Comparison of ENCODE assay signal across 24 cellular contexts in the genomic region with DNA sequence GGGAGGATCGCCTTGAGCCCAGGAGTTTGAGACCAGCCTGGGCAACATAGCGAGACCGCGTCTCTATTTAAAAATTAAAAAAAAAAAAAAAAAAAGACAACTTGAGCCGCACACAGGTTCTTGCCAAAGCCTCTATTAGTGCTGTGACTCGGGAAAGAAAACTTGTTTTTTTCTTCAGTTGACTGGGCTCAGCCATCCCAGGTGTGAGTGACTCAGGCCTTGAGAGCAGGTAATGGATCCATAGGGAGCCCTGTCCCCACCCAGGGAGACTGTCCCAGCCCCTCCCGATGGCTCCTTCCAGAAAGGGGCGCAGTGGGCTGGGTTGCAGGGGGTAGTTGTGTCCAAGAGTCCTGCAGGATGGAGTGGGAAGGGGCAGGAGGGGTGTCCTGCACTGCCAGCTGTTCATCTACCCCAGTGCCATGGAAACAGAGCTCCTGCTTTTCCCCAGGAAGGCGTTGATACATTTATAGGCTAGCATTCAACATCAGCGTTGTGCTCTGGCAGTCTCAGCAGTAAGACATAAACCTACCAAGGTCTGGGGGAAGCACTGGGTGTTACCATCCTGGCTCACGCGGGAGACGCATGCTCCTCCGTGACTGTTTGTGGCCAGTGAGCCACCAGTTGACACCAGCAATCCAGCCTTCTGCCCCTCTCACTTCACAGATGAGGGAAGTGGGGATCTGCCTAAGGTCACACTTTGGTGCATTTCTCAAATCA.
A peak's percentile ranks its signal among the peaks of the same experiment; 100 is the strongest.
DNase-seq lines count a peak whose midpoint lies in the region; ATAC-seq and TF ChIP-seq lines count a peak whose summit lies in the region.
"Had no signal": no experiment of that assay in that cellular context is flagged by ENCODE, and none has a peak within 500 bp of the region (broad histone marks: within the 10 kb centered on the region; RNA-seq: fewer than 3 reads in every experiment).

No MANE protein-coding gene starts in this region.

- H3K27me3 Mint-ChIP-seq in WTC11 (ENCODE audit: low read depth): no peaks in the 10 kb centered on the region
- H3K27me3 Mint-ChIP-seq: B cell, progenitor cell of endocrine pancreas had no signal

- ATAC-seq in Right ventricle myocardium superior (ENCODE audit: poor library complexity): no peak
- ATAC-seq in Right ventricle myocardium inferior: no peak
- no peak for ATAC-seq in WTC11
- ATAC-seq in lung (ENCODE audit: insufficient read depth, low FRiP score): no peak
- ATAC-seq: Panc1 had no signal

- intact Hi-C loops in Right ventricle myocardium superior (cut with DNase I): no loop called here
- intact Hi-C loops in Right ventricle myocardium inferior (cut with DNase I): loop anchor here (10.0 kb wide), 1 partner anchor 201 kb away; no protein-coding TSS in a partner anchor

- 79 to 88% methylated on average over 14 of the region's 14 CpGs for WGBS in lung, 2 donors
- WGBS in thymus: 93% methylated on average over 14 of the region's 14 CpGs

- peaks cover 3% of the 10 kb centered on the region for H3K9me3 Mint-ChIP-seq in WTC11
- H3K9me3 Mint-ChIP-seq: neural crest cell had no signal

- H3K4me1 ChIP-seq in lung (ENCODE audit: control insufficient read depth in 2 of 2, insufficient read depth in 2 of 2, low read length in 2 of 2) (peaks cover 14 to 22% of the 10 kb centered on the region in 2 donors), thymus (ENCODE audit: control insufficient read depth, insufficient read depth, low read length) (peaks cover 16% of the 10 kb centered on the region)

- DNase-seq in Right ventricle myocardium superior (peak; percentile 20), Right ventricle myocardium inferior (ENCODE audit: missing footprints) (no peak), WTC11 (ENCODE audit: low spot score) (no peak), lung (ENCODE audit: low spot score) (no peak), NCI-H2171 treated with DMSO at 0.1 percent for 48 hours (lab: John Stamatoyannopoulos, UW) (no peak), KG1 (lab: John Stamatoyannopoulos, UW) (no peak), dermis blood vessel endothelial cell (no peak)
- DNase-seq: 8988T; activated CD4-positive, alpha-beta T cell treated with anti-CD3 and anti-CD28 coated beads, Interleukin-2, amount 50 U/mL, for 4 hours; activated CD8-positive, alpha-beta memory T cell treated with anti-CD3 and anti-CD28 coated beads, Interleukin-2, amount 50 U/mL, for 48 hours; activated effector memory CD4-positive, alpha-beta T cell treated with Interleukin-2 at 50 U/mL for 16 hours; brain microvascular endothelial cell; Caco-2; cortex of kidney; EL; hypothalamus; NCI-H1694; NCI-H82; WERI-Rb-1 had no signal

- TF ChIP-seq CTCF in WTC11 (IDR thresholded peaks at IDR 0.05): no peak
- TF ChIP-seq CTCF in lung (IDR thresholded peaks at IDR 0.05; ENCODE audit: control extremely low read depth, extremely low read depth): no peak

- H3K36me3 Mint-ChIP-seq in WTC11: peaks cover 4% of the 10 kb centered on the region

- H3K27ac ChIP-seq in lung (ENCODE audit: low read depth in 1 of 2, low read length in 1 of 2) (peak overlapping the region; percentile 29 to 64), thymus (ENCODE audit: low read depth) (peak overlapping the region; percentile 59)
- H3K27ac ChIP-seq: brain microvascular endothelial cell, WERI-Rb-1 had no signal

- CTCF ChIA-PET in WTC11 (lab: Charles Lee): no interaction called here

- H3K27me3 ChIP-seq in lung (ENCODE audit: control insufficient read depth, insufficient read depth): no peaks in the 10 kb centered on the region
- no peaks in the 10 kb centered on the region for H3K27me3 ChIP-seq in thymus (ENCODE audit: control insufficient read depth, insufficient read depth)
- H3K27me3 ChIP-seq: brain microvascular endothelial cell had no signal

- H3K36me3 ChIP-seq in lung (ENCODE audit: control insufficient read depth in 2 of 2, insufficient read depth in 2 of 2, low read length in 2 of 2) (no peaks in the 10 kb centered on the region), thymus (ENCODE audit: control insufficient read depth, insufficient read depth) (peaks cover 14% of the 10 kb centered on the region)
- H3K36me3 ChIP-seq: brain microvascular endothelial cell, WERI-Rb-1 had no signal

- H3K27ac Mint-ChIP-seq in WTC11: peak overlapping the region; percentile 72
- H3K27ac Mint-ChIP-seq: B cell, progenitor cell of endocrine pancreas had no signal

- POLR2A ChIA-PET in WTC11 (lab: Charles Lee): no interaction called here

- H3K4me3 ChIP-seq in lung (no peak overlapping the region), thymus (ENCODE audit: low read length) (no peak overlapping the region)

- no peak overlapping the region for H3K4me3 Mint-ChIP-seq in WTC11
- H3K4me3 Mint-ChIP-seq: B cell, neural crest cell had no signal

- peaks cover 86% of the 10 kb centered on the region for H3K4me1 Mint-ChIP-seq in WTC11

- H3K9me3 ChIP-seq in lung (ENCODE audit: control insufficient read depth in 2 of 2, insufficient read depth in 1 of 2, low read length in 1 of 2) (no peaks in the 10 kb centered on the region), thymus (ENCODE audit: control insufficient read depth) (no peaks in the 10 kb centered on the region)
- H3K9me3 ChIP-seq: Caco-2 had no signal

TF ChIP-seq in WTC11, 78 proteins besides CTCF, POLR2A, EP300 and RAD21 (continues in another document):
- TF ChIP-seq ESRRA (CRISPR knock-in tag; IDR thresholded peaks at IDR 0.05; ENCODE audit: borderline replicate concordance): no peak
- TF ChIP-seq TEAD1 (CRISPR knock-in tag; IDR thresholded peaks at IDR 0.05): no peak
- TF ChIP-seq, protein P1, sequence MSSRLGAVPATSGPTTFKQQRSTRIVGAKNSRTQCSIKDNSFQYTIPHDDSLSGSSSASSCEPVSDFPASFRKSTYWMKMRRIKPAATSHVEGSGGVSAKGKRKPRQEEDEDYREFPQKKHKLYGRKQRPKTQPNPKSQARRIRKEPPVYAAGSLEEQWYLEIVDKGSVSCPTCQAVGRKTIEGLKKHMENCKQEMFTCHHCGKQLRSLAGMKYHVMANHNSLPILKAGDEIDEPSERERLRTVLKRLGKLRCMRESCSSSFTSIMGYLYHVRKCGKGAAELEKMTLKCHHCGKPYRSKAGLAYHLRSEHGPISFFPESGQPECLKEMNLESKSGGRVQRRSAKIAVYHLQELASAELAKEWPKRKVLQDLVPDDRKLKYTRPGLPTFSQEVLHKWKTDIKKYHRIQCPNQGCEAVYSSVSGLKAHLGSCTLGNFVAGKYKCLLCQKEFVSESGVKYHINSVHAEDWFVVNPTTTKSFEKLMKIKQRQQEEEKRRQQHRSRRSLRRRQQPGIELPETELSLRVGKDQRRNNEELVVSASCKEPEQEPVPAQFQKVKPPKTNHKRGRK (CRISPR knock-in tag; IDR thresholded peaks at IDR 0.05; ENCODE audit: borderline replicate concordance): no peak
- no peak for TF ChIP-seq HMGA2 (CRISPR knock-in tag; IDR thresholded peaks at IDR 0.05)
- TF ChIP-seq OVOL2 (CRISPR knock-in tag; IDR thresholded peaks at IDR 0.05; ENCODE audit: borderline replicate concordance): no peak
- TF ChIP-seq, protein P2, sequence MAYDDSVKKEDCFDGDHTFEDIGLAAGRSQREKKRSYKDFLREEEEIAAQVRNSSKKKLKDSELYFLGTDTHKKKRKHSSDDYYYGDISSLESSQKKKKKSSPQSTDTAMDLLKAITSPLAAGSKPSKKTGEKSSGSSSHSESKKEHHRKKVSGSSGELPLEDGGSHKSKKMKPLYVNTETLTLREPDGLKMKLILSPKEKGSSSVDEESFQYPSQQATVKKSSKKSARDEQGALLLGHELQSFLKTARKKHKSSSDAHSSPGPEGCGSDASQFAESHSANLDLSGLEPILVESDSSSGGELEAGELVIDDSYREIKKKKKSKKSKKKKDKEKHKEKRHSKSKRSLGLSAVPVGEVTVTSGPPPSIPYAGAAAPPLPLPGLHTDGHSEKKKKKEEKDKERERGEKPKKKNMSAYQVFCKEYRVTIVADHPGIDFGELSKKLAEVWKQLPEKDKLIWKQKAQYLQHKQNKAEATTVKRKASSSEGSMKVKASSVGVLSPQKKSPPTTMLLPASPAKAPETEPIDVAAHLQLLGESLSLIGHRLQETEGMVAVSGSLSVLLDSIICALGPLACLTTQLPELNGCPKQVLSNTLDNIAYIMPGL (CRISPR knock-in tag; IDR thresholded peaks at IDR 0.05): no peak
- TF ChIP-seq, protein P3, sequence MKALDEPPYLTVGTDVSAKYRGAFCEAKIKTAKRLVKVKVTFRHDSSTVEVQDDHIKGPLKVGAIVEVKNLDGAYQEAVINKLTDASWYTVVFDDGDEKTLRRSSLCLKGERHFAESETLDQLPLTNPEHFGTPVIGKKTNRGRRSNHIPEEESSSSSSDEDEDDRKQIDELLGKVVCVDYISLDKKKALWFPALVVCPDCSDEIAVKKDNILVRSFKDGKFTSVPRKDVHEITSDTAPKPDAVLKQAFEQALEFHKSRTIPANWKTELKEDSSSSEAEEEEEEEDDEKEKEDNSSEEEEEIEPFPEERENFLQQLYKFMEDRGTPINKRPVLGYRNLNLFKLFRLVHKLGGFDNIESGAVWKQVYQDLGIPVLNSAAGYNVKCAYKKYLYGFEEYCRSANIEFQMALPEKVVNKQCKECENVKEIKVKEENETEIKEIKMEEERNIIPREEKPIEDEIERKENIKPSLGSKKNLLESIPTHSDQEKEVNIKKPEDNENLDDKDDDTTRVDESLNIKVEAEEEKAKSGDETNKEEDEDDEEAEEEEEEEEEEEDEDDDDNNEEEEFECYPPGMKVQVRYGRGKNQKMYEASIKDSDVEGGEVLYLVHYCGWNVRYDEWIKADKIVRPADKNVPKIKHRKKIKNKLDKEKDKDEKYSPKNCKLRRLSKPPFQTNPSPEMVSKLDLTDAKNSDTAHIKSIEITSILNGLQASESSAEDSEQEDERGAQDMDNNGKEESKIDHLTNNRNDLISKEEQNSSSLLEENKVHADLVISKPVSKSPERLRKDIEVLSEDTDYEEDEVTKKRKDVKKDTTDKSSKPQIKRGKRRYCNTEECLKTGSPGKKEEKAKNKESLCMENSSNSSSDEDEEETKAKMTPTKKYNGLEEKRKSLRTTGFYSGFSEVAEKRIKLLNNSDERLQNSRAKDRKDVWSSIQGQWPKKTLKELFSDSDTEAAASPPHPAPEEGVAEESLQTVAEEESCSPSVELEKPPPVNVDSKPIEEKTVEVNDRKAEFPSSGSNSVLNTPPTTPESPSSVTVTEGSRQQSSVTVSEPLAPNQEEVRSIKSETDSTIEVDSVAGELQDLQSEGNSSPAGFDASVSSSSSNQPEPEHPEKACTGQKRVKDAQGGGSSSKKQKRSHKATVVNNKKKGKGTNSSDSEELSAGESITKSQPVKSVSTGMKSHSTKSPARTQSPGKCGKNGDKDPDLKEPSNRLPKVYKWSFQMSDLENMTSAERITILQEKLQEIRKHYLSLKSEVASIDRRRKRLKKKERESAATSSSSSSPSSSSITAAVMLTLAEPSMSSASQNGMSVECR (CRISPR knock-in tag; IDR thresholded peaks at IDR 0.05; ENCODE audit: borderline replicate concordance): no peak
- no peak for TF ChIP-seq ZNF232 (CRISPR knock-in tag; IDR thresholded peaks at IDR 0.05)
